In the genomic region with DNA sequence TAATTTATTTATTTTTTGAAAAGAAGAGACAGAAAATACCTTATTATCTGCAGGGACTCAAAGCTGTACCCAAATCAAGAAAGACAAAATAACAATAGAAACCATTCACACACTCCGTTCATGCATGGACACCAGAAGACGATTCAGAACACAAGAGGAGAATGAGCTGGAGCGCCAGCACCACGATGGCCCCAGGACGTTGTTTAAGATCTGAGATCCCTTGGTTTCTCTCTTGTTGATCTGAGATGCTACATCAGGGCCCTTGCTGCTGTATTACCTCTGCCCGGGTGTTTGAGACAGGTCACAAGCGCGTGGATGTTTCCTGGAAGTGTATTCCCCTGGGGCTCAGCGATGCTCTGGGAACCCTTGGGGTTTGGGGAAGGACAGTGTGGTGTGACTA, we compare ENCODE assay signal across 21 cellular contexts. TPM values are rescaled to one million over a fixed set of nuclear protein-coding genes. Genes with fewer than 3 reads are reported as not detected.
DNase-seq lines count a peak whose midpoint lies in the region; ATAC-seq and TF ChIP-seq lines count a peak whose summit lies in the region.
"Had no signal": no experiment of that assay in that cellular context is flagged by ENCODE, and none has a peak within 500 bp of the region (broad histone marks: within the 10 kb centered on the region; RNA-seq: fewer than 3 reads in every experiment).

No MANE protein-coding gene starts in this region.

- H3K4me3 Mint-ChIP-seq in brain = no peak overlapping the region
- no peak overlapping the region for H3K4me3 Mint-ChIP-seq in mesothelial cell of epicardium
- H3K4me3 Mint-ChIP-seq: CD4-positive, CD25-positive, alpha-beta regulatory T cell; central memory CD8-positive, alpha-beta T cell; effector memory CD8-positive, alpha-beta T cell; type B pancreatic cell had no signal

- TF ChIP-seq CTCF in brain (conservative IDR thresholded peaks at IDR 0.05) = no peak
- no peak for TF ChIP-seq CTCF in mesothelial cell of epicardium (IDR thresholded peaks at IDR 0.05; ENCODE audit: unreplicated experiment)
- TF ChIP-seq CTCF in left lung (IDR thresholded peaks at IDR 0.05) = no peak

- peak overlapping the region in 6 of 11 experiments; percentile 86 to 92 (median 89); a peak in 7 of 22 replicates for H3K27ac ChIP-seq in BLaER1 treated with 17β-estradiol and CSF1 and Interleukin-3, amounts not matched to agents 10 nM and 100 nM
- peak overlapping the region; percentile 95 for H3K27ac ChIP-seq in stomach smooth muscle (ENCODE audit: low read length)
- no peak overlapping the region for H3K27ac ChIP-seq in left lung
- H3K27ac ChIP-seq: neutrophil, right lobe of liver had no signal

- ATAC-seq in left lung = no peak
- ATAC-seq in HG03565 (IDR thresholded peaks at IDR 0.05; ENCODE audit: unreplicated experiment) = no peak
- no peak for ATAC-seq in GM18505 (IDR thresholded peaks at IDR 0.05; ENCODE audit: unreplicated experiment)
- ATAC-seq: effector memory CD8-positive, alpha-beta T cell; PC-3; right lobe of liver had no signal

- TF ChIP-seq POLR2A in GM18505 (IDR thresholded peaks at IDR 0.05; ENCODE audit: borderline replicate concordance, extremely low read depth, insufficient read depth, insufficient read length) = no peak

- H3K27me3 ChIP-seq in BLaER1 treated with 17β-estradiol and CSF1 and Interleukin-3, amounts not matched to agents 10 nM and 100 nM = no peaks in the 10 kb centered on the region
- H3K27me3 ChIP-seq in stomach smooth muscle (ENCODE audit: control insufficient read depth in 1 of 2, insufficient read depth in 2 of 2, low read length in 2 of 2) = no peaks in the 10 kb centered on the region
- H3K27me3 ChIP-seq in left lung = no peaks in the 10 kb centered on the region
- H3K27me3 ChIP-seq: neutrophil, right lobe of liver had no signal

- peaks cover 0 to 13% (median 10%) of the 10 kb centered on the region in 11 experiments; a peak in 16 of 22 replicates for H3K9me3 ChIP-seq in BLaER1 treated with 17β-estradiol and CSF1 and Interleukin-3, amounts not matched to agents 10 nM and 100 nM (replicated peaks in 1 of 11)
- H3K9me3 ChIP-seq in stomach smooth muscle (ENCODE audit: control insufficient read depth in 2 of 2, low read length in 2 of 2) = no peaks in the 10 kb centered on the region
- no peaks in the 10 kb centered on the region for H3K9me3 ChIP-seq in left lung
- H3K9me3 ChIP-seq: neutrophil, right lobe of liver, SK-N-SH had no signal

- H3K9me3 Mint-ChIP-seq in brain (no peaks in the 10 kb centered on the region), mesothelial cell of epicardium (no peaks in the 10 kb centered on the region)
- H3K9me3 Mint-ChIP-seq: activated T-helper 2 cell treated with anti-CD3 and anti-CD28 coated beads, Interferon-gamma antibody, Interleukin-2, Interleukin-4, amounts not matched to agents 10 μg/mL and 5 μg/mL and 100 μg/mL, durations not matched to agents 14 hours and 24 hours and 36 hours; CD4-positive, CD25-positive, alpha-beta regulatory T cell; central memory CD8-positive, alpha-beta T cell; effector memory CD8-positive, alpha-beta T cell had no signal

- peaks cover 0 to 13% (median 0%) of the 10 kb centered on the region in 11 experiments; a peak in 3 of 22 replicates for H3K36me3 ChIP-seq in BLaER1 treated with 17β-estradiol and CSF1 and Interleukin-3, amounts not matched to agents 10 nM and 100 nM
- peaks cover 8 to 25% of the 10 kb centered on the region in 2 donors for H3K36me3 ChIP-seq in stomach smooth muscle (ENCODE audit: control insufficient read depth in 2 of 2, insufficient read depth in 2 of 2, low read length in 2 of 2)
- H3K36me3 ChIP-seq in left lung = peaks cover 0 to 16% of the 10 kb centered on the region in 2 donors
- H3K36me3 ChIP-seq: neutrophil, right lobe of liver had no signal

- H3K4me1 ChIP-seq in BLaER1 treated with 17β-estradiol and CSF1 and Interleukin-3, amounts not matched to agents 10 nM and 100 nM = peaks cover 32 to 100% (median 96%) of the 10 kb centered on the region in 10 experiments
- H3K4me1 ChIP-seq in stomach smooth muscle (ENCODE audit: control insufficient read depth, insufficient read depth, low read length) = peaks cover 44% of the 10 kb centered on the region
- H3K4me1 ChIP-seq in left lung = peaks cover 8 to 16% of the 10 kb centered on the region in 2 donors
- H3K4me1 ChIP-seq: right lobe of liver had no signal

- peak overlapping the region in 10 of 11 experiments; percentile 51 to 92 (median 86); a peak in 19 of 22 replicates for H3K4me2 ChIP-seq in BLaER1 treated with 17β-estradiol and CSF1 and Interleukin-3, amounts not matched to agents 10 nM and 100 nM
- H3K4me2 ChIP-seq: SK-N-SH had no signal

- H3K4me1 Mint-ChIP-seq in brain (peaks cover 86% of the 10 kb centered on the region), mesothelial cell of epicardium (peaks cover 42% of the 10 kb centered on the region)
- H3K4me1 Mint-ChIP-seq: CD4-positive, CD25-positive, alpha-beta regulatory T cell; central memory CD8-positive, alpha-beta T cell had no signal

- no peaks in the 10 kb centered on the region for H4K20me1 ChIP-seq in BLaER1 treated with 17β-estradiol and CSF1 and Interleukin-3, amounts not matched to agents 10 nM and 100 nM

- H3K27me3 Mint-ChIP-seq in brain (no peaks in the 10 kb centered on the region), mesothelial cell of epicardium (ENCODE audit: low read depth) (no peaks in the 10 kb centered on the region)
- H3K27me3 Mint-ChIP-seq: central memory CD8-positive, alpha-beta T cell; type B pancreatic cell had no signal

- no peak for DNase-seq in mesothelial cell of epicardium (ENCODE audit: low spot score in 2 of 2, unreplicated experiment in 2 of 2)
- no peak for DNase-seq in HuH-7.5 (ENCODE audit: low spot score)
- DNase-seq in left lung = no peak
- DNase-seq: activated CD4-positive, alpha-beta T cell treated with anti-CD3 and anti-CD28 coated beads for 1 hour; CD4-positive, CD25-positive, alpha-beta regulatory T cell; DMS53; effector memory CD8-positive, alpha-beta T cell; NCI-H748 treated with DMSO at 0.1 percent for 48 hours; PC-3; right lobe of liver; SK-N-SH; stimulated activated CD4-positive, alpha-beta T cell treated with anti-CD3 and anti-CD28 coated beads, Interleukin-1b, Interleukin-23, amount 100 ng/mL, for 48 hours had no signal

- H3K27ac Mint-ChIP-seq in brain (peak overlapping the region; percentile 64 to 99 (median 96)), mesothelial cell of epicardium (peak overlapping the region; percentile 98)
- H3K27ac Mint-ChIP-seq: activated T-helper 2 cell treated with anti-CD3 and anti-CD28 coated beads, Interferon-gamma antibody, Interleukin-2, Interleukin-4, amounts not matched to agents 10 μg/mL and 5 μg/mL and 100 μg/mL, durations not matched to agents 14 hours and 24 hours and 36 hours; CD4-positive, CD25-positive, alpha-beta regulatory T cell; effector memory CD8-positive, alpha-beta T cell had no signal

- H3K36me3 Mint-ChIP-seq in brain (peaks cover 35% of the 10 kb centered on the region), mesothelial cell of epicardium (peaks cover 18% of the 10 kb centered on the region)
- H3K36me3 Mint-ChIP-seq: CD4-positive, CD25-positive, alpha-beta regulatory T cell had no signal

- H3K4me3 ChIP-seq in BLaER1 treated with 17β-estradiol and CSF1 and Interleukin-3, amounts not matched to agents 10 nM and 100 nM = no peak overlapping the region; a peak in 2 of 20 replicates
- H3K4me3 ChIP-seq in stomach smooth muscle (ENCODE audit: low read length in 2 of 2) = no peak overlapping the region
- H3K4me3 ChIP-seq in left lung = no peak overlapping the region
- H3K4me3 ChIP-seq: right lobe of liver had no signal

- intact Hi-C loops in left lung (cut with DNase I) = no loop called here

- H3K9ac ChIP-seq in BLaER1 treated with 17β-estradiol and CSF1 and Interleukin-3, amounts not matched to agents 10 nM and 100 nM = peak overlapping the region in 1 of 11 experiments; percentile 79; a peak in 1 of 22 replicates
- H3K9ac ChIP-seq in stomach smooth muscle (ENCODE audit: low read length in 2 of 2) = peak overlapping the region in 1 of 2 donors; percentile 63
- H3K9ac ChIP-seq: SK-N-SH had no signal

RNA-seq across cellular contexts. Expression of a gene that starts 46.8 kb away (rescaled TPM):
- 11.4 TPM for polyA plus RNA-seq in brain (ENCODE audit: insufficient read depth, low read depth, low replicate concordance)
- total RNA-seq in mesothelial cell of epicardium = 26.2 to 27.6 TPM (median 26.3 TPM) in 3 replicates
- total RNA-seq in left lung = 10 to 100 TPM; 10.3 to 20.1 TPM
- total RNA-seq: CD4-positive, CD25-positive, alpha-beta regulatory T cell had no signal
- polyA plus RNA-seq: CD4-positive, CD25-positive, alpha-beta regulatory T cell had no signal

Comparison
In these comparisons a context has a peak if more than half of its experiments do, and no peak if none do; other contexts are left out.
1. H3K27ac ChIP-seq: peak in BLaER1 treated with 17β-estradiol and CSF1 and Interleukin-3, amounts not matched to agents 10 nM and 100 nM (6 of 11) and stomach smooth muscle (single experiment); none in left lung (0 of 2).